In the genomic region with DNA sequence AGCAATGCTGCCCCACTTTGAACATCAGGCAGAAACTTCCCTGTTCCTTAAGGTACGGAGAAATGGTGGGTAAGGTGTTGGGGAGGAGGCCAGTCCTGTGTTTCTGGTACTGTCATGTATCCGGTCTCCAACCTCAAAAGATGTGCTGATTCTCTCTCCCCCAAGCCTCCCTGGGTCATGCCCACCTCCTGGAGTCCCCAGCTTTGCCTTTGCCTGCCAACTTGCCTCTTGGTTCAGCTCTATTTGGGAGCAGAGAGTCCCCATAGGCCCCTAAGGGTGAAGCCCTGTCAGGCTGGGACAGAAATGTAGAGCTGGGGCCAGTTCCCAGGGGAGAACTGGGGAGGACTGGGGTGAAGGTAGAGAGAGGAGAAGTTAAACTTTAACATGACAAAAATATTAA, we compare ENCODE assay signal across 25 cellular contexts. TPM values are rescaled to one million over a fixed set of nuclear protein-coding genes. Genes with fewer than 3 reads are reported as not detected.
DNase-seq lines count a peak whose midpoint lies in the region; ATAC-seq, FAIRE-seq and TF ChIP-seq lines count a peak whose summit lies in the region.
"Had no signal": no experiment of that assay in that cellular context is flagged by ENCODE, and none has a peak within 500 bp of the region (broad histone marks: within the 10 kb centered on the region; RNA-seq: fewer than 3 reads in every experiment).

No MANE protein-coding gene starts in this region.

- no peaks in the 10 kb centered on the region for H3K27me3 Mint-ChIP-seq in activated T-cell treated with anti-CD3 and anti-CD28 coated beads, Interleukin-2, amount 50 U/mL, for 24 hours
- no peaks in the 10 kb centered on the region for H3K27me3 Mint-ChIP-seq in activated T-cell treated with anti-CD3 and anti-CD28 coated beads, Interleukin-2, amount 50 U/mL, for 4 hours (ENCODE audit: low read depth)
- H3K27me3 Mint-ChIP-seq in activated CD8-positive, alpha-beta T cell treated with anti-CD3 and anti-CD28 coated beads, Interleukin-2, amount 10 ng/mL, durations not matched to agents 7 days and 5 days (ENCODE audit: low read depth): no peaks in the 10 kb centered on the region
- no peaks in the 10 kb centered on the region for H3K27me3 Mint-ChIP-seq in effector memory CD8-positive, alpha-beta T cell
- H3K27me3 Mint-ChIP-seq in stimulated activated naive CD8-positive, alpha-beta T cell treated with anti-CD3 and anti-CD28 coated beads, Interleukin-15, amount 100 ng/mL, for 72 hours: no peaks in the 10 kb centered on the region
- H3K27me3 Mint-ChIP-seq: IgD-negative memory B cell had no signal

- DNase-seq in activated T-cell treated with anti-CD3 and anti-CD28 coated beads, Interleukin-2, amount 50 U/mL, for 24 hours: peak; percentile 42
- DNase-seq in activated T-cell treated with anti-CD3 and anti-CD28 coated beads, Interleukin-2, amount 50 U/mL, for 4 hours: no peak
- no peak for DNase-seq in activated CD8-positive, alpha-beta T cell treated with anti-CD3 and anti-CD28 coated beads, Interleukin-2, amount 10 ng/mL, durations not matched to agents 7 days and 5 days
- no peak for DNase-seq in effector memory CD8-positive, alpha-beta T cell
- peak in 1 of 2 donors; percentile 1 for DNase-seq in stimulated activated naive CD8-positive, alpha-beta T cell treated with anti-CD3 and anti-CD28 coated beads, Interleukin-15, amount 100 ng/mL, for 72 hours
- DNase-seq in RWPE1 (ENCODE audit: low spot score) (no peak), small intestine (no peak)
- DNase-seq: ACHN; activated B cell treated with CpG ODN at 0.5 μM for 24 hours; left colon; mesendoderm; MG63; naive thymus-derived CD4-positive, alpha-beta T cell; NCI-H1436 treated with DMSO at 0.1 percent for 48 hours; NCI-H2171; NCI-H69; SIG-M5; stimulated activated CD4-positive, alpha-beta T cell treated with anti-CD3 and anti-CD28 coated beads, Interleukin-2, amount 100 ng/mL, for 24 hours; substantia nigra had no signal

- H3K36me3 Mint-ChIP-seq in activated T-cell treated with anti-CD3 and anti-CD28 coated beads, Interleukin-2, amount 50 U/mL, for 24 hours (ENCODE audit: low read depth): peaks cover 26% of the 10 kb centered on the region
- H3K36me3 Mint-ChIP-seq in activated T-cell treated with anti-CD3 and anti-CD28 coated beads, Interleukin-2, amount 50 U/mL, for 4 hours (ENCODE audit: insufficient read depth): peaks cover 23% of the 10 kb centered on the region
- peaks cover 4% of the 10 kb centered on the region for H3K36me3 Mint-ChIP-seq in activated CD8-positive, alpha-beta T cell treated with anti-CD3 and anti-CD28 coated beads, Interleukin-2, amount 10 ng/mL, durations not matched to agents 7 days and 5 days (ENCODE audit: low read depth)
- peaks cover 38% of the 10 kb centered on the region for H3K36me3 Mint-ChIP-seq in effector memory CD8-positive, alpha-beta T cell (ENCODE audit: insufficient read depth)
- H3K36me3 Mint-ChIP-seq: IgD-negative memory B cell had no signal

- no peaks in the 10 kb centered on the region for H3K9me3 ChIP-seq in small intestine (ENCODE audit: control insufficient read depth, low read depth)
- H3K9me3 ChIP-seq: adrenal gland, MG63, vagina had no signal

- no peak for ATAC-seq in activated T-cell treated with anti-CD3 and anti-CD28 coated beads, Interleukin-2, amount 50 U/mL, for 4 hours
- ATAC-seq in activated CD8-positive, alpha-beta T cell treated with anti-CD3 and anti-CD28 coated beads, Interleukin-2, amount 10 ng/mL, durations not matched to agents 7 days and 5 days: no peak
- ATAC-seq in effector memory CD8-positive, alpha-beta T cell (replicated peaks): no peak
- ATAC-seq in stimulated activated naive CD8-positive, alpha-beta T cell treated with anti-CD3 and anti-CD28 coated beads, Interleukin-15, amount 100 ng/mL, for 72 hours: no peak
- ATAC-seq in HG03159 (IDR thresholded peaks at IDR 0.05; ENCODE audit: unreplicated experiment): no peak
- ATAC-seq: left colon; naive thymus-derived CD4-positive, alpha-beta T cell had no signal

- TF ChIP-seq CTCF in RWPE1 (conservative IDR thresholded peaks at IDR 0.05; ENCODE audit: low read depth): no peak

- H3K4me3 ChIP-seq in small intestine (ENCODE audit: low read depth in 1 of 2, low read length in 2 of 2): no peak overlapping the region
- H3K4me3 ChIP-seq: adrenal gland, MG63, vagina had no signal

- 74 to 83% (median 80%) methylated on average over 2 of the region's 2 CpGs for whole genome bisulfite sequencing in small intestine, 3 donors

- POLR2A ChIA-PET in activated CD8-positive, alpha-beta T cell treated with anti-CD3 and anti-CD28 coated beads, Interleukin-2, amount 10 ng/mL, durations not matched to agents 7 days and 5 days (lab: Charles Lee): interaction anchor here (1.3 to 3.9 kb wide), 4 partner anchors 10 to 30 kb away, joined by 3 to 34 read pairs (median 18); no protein-coding TSS in a partner anchor
- POLR2A ChIA-PET in RWPE1 (lab: Yijun Ruan, JAX; ENCODE audit: low non-redundant PET): no interaction called here

- no peak for FAIRE-seq in small intestine (lab: Jason Lieb, UNC)
- FAIRE-seq: GM12891 had no signal

- H3K27me3 ChIP-seq in small intestine (ENCODE audit: control insufficient read depth in 2 of 2, insufficient read depth in 2 of 2, low read length in 2 of 2): peaks cover 4 to 5% of the 10 kb centered on the region in 2 donors

- no peak overlapping the region for H3K4me3 Mint-ChIP-seq in activated T-cell treated with anti-CD3 and anti-CD28 coated beads, Interleukin-2, amount 50 U/mL, for 24 hours
- no peak overlapping the region for H3K4me3 Mint-ChIP-seq in activated T-cell treated with anti-CD3 and anti-CD28 coated beads, Interleukin-2, amount 50 U/mL, for 4 hours
- no peak overlapping the region for H3K4me3 Mint-ChIP-seq in activated CD8-positive, alpha-beta T cell treated with anti-CD3 and anti-CD28 coated beads, Interleukin-2, amount 10 ng/mL, durations not matched to agents 7 days and 5 days
- H3K4me3 Mint-ChIP-seq in effector memory CD8-positive, alpha-beta T cell: peak overlapping the region; percentile 99
- peak overlapping the region; percentile 25 to 98 for H3K4me3 Mint-ChIP-seq in stimulated activated naive CD8-positive, alpha-beta T cell treated with anti-CD3 and anti-CD28 coated beads, Interleukin-15, amount 100 ng/mL, for 72 hours

- no peak overlapping the region for H3K27ac ChIP-seq in RWPE1
- H3K27ac ChIP-seq in small intestine (ENCODE audit: low read depth in 1 of 2, low read length in 1 of 2): no peak overlapping the region
- H3K27ac ChIP-seq: adrenal gland, vagina had no signal

- CTCF ChIA-PET in activated CD8-positive, alpha-beta T cell treated with anti-CD3 and anti-CD28 coated beads, Interleukin-2, amount 10 ng/mL, durations not matched to agents 7 days and 5 days (lab: Charles Lee): interaction anchor here (1.4 to 24.5 kb wide), 5 partner anchors 10 to 81 kb away, joined by 3 to 474 read pairs (median 17); no protein-coding TSS in a partner anchor
- CTCF ChIA-PET in RWPE1 (lab: Yijun Ruan, JAX): interaction anchor here (0.7 to 1.1 kb wide), 2 partner anchors 11 to 13 kb away, joined by 3 read pairs; no protein-coding TSS in a partner anchor

- H3K9me3 Mint-ChIP-seq in activated T-cell treated with anti-CD3 and anti-CD28 coated beads, Interleukin-2, amount 50 U/mL, for 24 hours: no peaks in the 10 kb centered on the region
- no peaks in the 10 kb centered on the region for H3K9me3 Mint-ChIP-seq in activated T-cell treated with anti-CD3 and anti-CD28 coated beads, Interleukin-2, amount 50 U/mL, for 4 hours
- no peaks in the 10 kb centered on the region for H3K9me3 Mint-ChIP-seq in activated CD8-positive, alpha-beta T cell treated with anti-CD3 and anti-CD28 coated beads, Interleukin-2, amount 10 ng/mL, durations not matched to agents 7 days and 5 days (ENCODE audit: insufficient read depth)
- H3K9me3 Mint-ChIP-seq in effector memory CD8-positive, alpha-beta T cell: no peaks in the 10 kb centered on the region
- no peaks in the 10 kb centered on the region for H3K9me3 Mint-ChIP-seq in stimulated activated naive CD8-positive, alpha-beta T cell treated with anti-CD3 and anti-CD28 coated beads, Interleukin-15, amount 100 ng/mL, for 72 hours
- H3K9me3 Mint-ChIP-seq: activated B cell treated with CpG ODN at 0.5 μM for 24 hours; IgD-negative memory B cell; naive thymus-derived CD4-positive, alpha-beta T cell had no signal

- peaks cover 77% of the 10 kb centered on the region for H3K4me1 Mint-ChIP-seq in activated T-cell treated with anti-CD3 and anti-CD28 coated beads, Interleukin-2, amount 50 U/mL, for 24 hours (ENCODE audit: low read depth)
- peaks cover 64% of the 10 kb centered on the region for H3K4me1 Mint-ChIP-seq in activated T-cell treated with anti-CD3 and anti-CD28 coated beads, Interleukin-2, amount 50 U/mL, for 4 hours (ENCODE audit: low read depth)
- peaks cover 85% of the 10 kb centered on the region for H3K4me1 Mint-ChIP-seq in activated CD8-positive, alpha-beta T cell treated with anti-CD3 and anti-CD28 coated beads, Interleukin-2, amount 10 ng/mL, durations not matched to agents 7 days and 5 days (ENCODE audit: low read depth)
- peaks cover 67 to 77% of the 10 kb centered on the region in 2 donors for H3K4me1 Mint-ChIP-seq in effector memory CD8-positive, alpha-beta T cell (ENCODE audit: low read depth in 2 of 2)
- H3K4me1 Mint-ChIP-seq in stimulated activated naive CD8-positive, alpha-beta T cell treated with anti-CD3 and anti-CD28 coated beads, Interleukin-15, amount 100 ng/mL, for 72 hours: peaks cover 84% of the 10 kb centered on the region

- no peaks in the 10 kb centered on the region for H3K4me1 ChIP-seq in small intestine (ENCODE audit: control insufficient read depth in 2 of 2, insufficient read depth in 1 of 2, low read depth in 1 of 2, low read length in 1 of 2)

- H3K36me3 ChIP-seq in small intestine (ENCODE audit: control insufficient read depth in 2 of 2, insufficient read depth in 2 of 2, low read length in 2 of 2): no peaks in the 10 kb centered on the region
- H3K36me3 ChIP-seq: adrenal gland, MG63, vagina had no signal

- H3K27ac Mint-ChIP-seq in activated T-cell treated with anti-CD3 and anti-CD28 coated beads, Interleukin-2, amount 50 U/mL, for 24 hours: peak overlapping the region; percentile 79
- H3K27ac Mint-ChIP-seq in activated CD8-positive, alpha-beta T cell treated with anti-CD3 and anti-CD28 coated beads, Interleukin-2, amount 10 ng/mL, durations not matched to agents 7 days and 5 days: peak overlapping the region; percentile 51
- H3K27ac Mint-ChIP-seq in effector memory CD8-positive, alpha-beta T cell: peak overlapping the region; percentile 91 to 98
- H3K27ac Mint-ChIP-seq in stimulated activated naive CD8-positive, alpha-beta T cell treated with anti-CD3 and anti-CD28 coated beads, Interleukin-15, amount 100 ng/mL, for 72 hours: peak overlapping the region; percentile 81 to 85

RNA-seq across cellular contexts. Expression of gene TBX21, which starts 1.6 kb away (rescaled TPM):
- 100 to 1,000 TPM in 2 of 3 donors, 10 to 100 TPM in 1; 77.8 to 111 (median 101) TPM for total RNA-seq in activated T-cell treated with anti-CD3 and anti-CD28 coated beads, Interleukin-2, amount 50 U/mL, for 4 hours
- total RNA-seq in activated CD8-positive, alpha-beta T cell treated with anti-CD3 and anti-CD28 coated beads, Interleukin-2, amount 10 ng/mL, durations not matched to agents 7 days and 5 days: 10 to 100 TPM; 27.4 to 27.5 TPM
- under 1 TPM; 0.27 to 0.45 (median 0.31) TPM for polyA plus RNA-seq in small intestine
- total RNA-seq: glomerular endothelial cell had no signal

RNA-seq across cellular contexts. Expression of gene TBKBP1, which starts 37.4 kb away (rescaled TPM):
- 10 to 100 TPM; 24.4 to 34.7 (median 24.6) TPM for total RNA-seq in activated T-cell treated with anti-CD3 and anti-CD28 coated beads, Interleukin-2, amount 50 U/mL, for 4 hours
- total RNA-seq in activated CD8-positive, alpha-beta T cell treated with anti-CD3 and anti-CD28 coated beads, Interleukin-2, amount 10 ng/mL, durations not matched to agents 7 days and 5 days: 1 to 10 TPM; 2.4 to 3.7 TPM
- polyA plus RNA-seq in small intestine: 1 to 10 TPM in 2 of 3 donors, under 1 TPM in 1; 0.22 to 5.5 (median 3.5) TPM

Comparison
In these comparisons a context has a peak if more than half of its experiments do, and no peak if none do; other contexts are left out.
1. H3K4me3 Mint-ChIP-seq: peak in effector memory CD8-positive, alpha-beta T cell (2 of 2) and stimulated activated naive CD8-positive, alpha-beta T cell treated with anti-CD3 and anti-CD28 coated beads, Interleukin-15, amount 100 ng/mL, for 72 hours (2 of 2); none in activated T-cell treated with anti-CD3 and anti-CD28 coated beads, Interleukin-2, amount 50 U/mL, for 24 hours (single experiment), activated T-cell treated with anti-CD3 and anti-CD28 coated beads, Interleukin-2, amount 50 U/mL, for 4 hours (single experiment) and activated CD8-positive, alpha-beta T cell treated with anti-CD3 and anti-CD28 coated beads, Interleukin-2, amount 10 ng/mL, durations not matched to agents 7 days and 5 days (single experiment).
2. RNA of gene TBKBP1, which starts 37.4 kb away (total RNA-seq): 24.4 to 34.7 TPM in activated T-cell treated with anti-CD3 and anti-CD28 coated beads, Interleukin-2, amount 50 U/mL, for 4 hours; 2.4 to 3.7 TPM in activated CD8-positive, alpha-beta T cell treated with anti-CD3 and anti-CD28 coated beads, Interleukin-2, amount 10 ng/mL, durations not matched to agents 7 days and 5 days; every median in the first group is over 4 times any median in the second.
3. Peak in every context shown above with its lines, with median percentiles within 50 percentile points of each other: H3K27ac Mint-ChIP-seq.